15 cellular contexts compared by ENCODE assay signal in genomic region chr3:139642981-139643380, GRCh38.
"Had no signal": no experiment of that assay in that cellular context is flagged by ENCODE, and none has a peak within 500 bp of the region (broad histone marks: within the 10 kb centered on the region; RNA-seq: fewer than 3 reads in every experiment).

No MANE protein-coding gene starts in this region.

- H3K36me3 ChIP-seq: cardiac muscle cell, right lobe of liver, WERI-Rb-1 had no signal

- ATAC-seq: activated naive CD8-positive, alpha-beta T cell treated with anti-CD3 and anti-CD28 coated beads, Interleukin-2, amount 50 U/mL, for 24 hours; esophagus mucosa; right lobe of liver; stimulated activated naive CD8-positive, alpha-beta T cell treated with anti-CD3 and anti-CD28 coated beads, Interleukin-15, amount 100 ng/mL, for 72 hours had no signal

- H3K27ac Mint-ChIP-seq: activated naive CD4-positive, alpha-beta T cell treated with anti-CD3 and anti-CD28 coated beads for 36 hours; activated naive CD8-positive, alpha-beta T cell treated with anti-CD3 and anti-CD28 coated beads, Interleukin-2, amount 50 U/mL, for 24 hours; activated T-helper 2 cell treated with anti-CD3 and anti-CD28 coated beads, Interferon-gamma antibody, Interleukin-2, Interleukin-4, amounts not matched to agents 10 μg/mL and 5 μg/mL and 100 μg/mL, durations not matched to agents 14 hours and 24 hours and 36 hours; nephron progenitor cell; progenitor cell of endocrine pancreas; type B pancreatic cell had no signal

- H3K4me3 Mint-ChIP-seq: activated naive CD4-positive, alpha-beta T cell treated with anti-CD3 and anti-CD28 coated beads for 36 hours; activated naive CD8-positive, alpha-beta T cell treated with anti-CD3 and anti-CD28 coated beads, Interleukin-2, amount 50 U/mL, for 24 hours; nephron progenitor cell; stimulated activated naive CD8-positive, alpha-beta T cell treated with anti-CD3 and anti-CD28 coated beads, Interleukin-15, amount 100 ng/mL, for 72 hours; type B pancreatic cell had no signal

- H3K4me3 ChIP-seq: cardiac muscle cell, right lobe of liver had no signal

- H3K9me3 Mint-ChIP-seq: activated naive CD4-positive, alpha-beta T cell treated with anti-CD3 and anti-CD28 coated beads for 36 hours; activated T-helper 2 cell treated with anti-CD3 and anti-CD28 coated beads, Interferon-gamma antibody, Interleukin-2, Interleukin-4, amounts not matched to agents 10 μg/mL and 5 μg/mL and 100 μg/mL, durations not matched to agents 14 hours and 24 hours and 36 hours; type B pancreatic cell had no signal

- H3K27me3 ChIP-seq: cardiac muscle cell, right lobe of liver had no signal

- H3K4me1 ChIP-seq: right lobe of liver had no signal

- DNase-seq: activated CD4-positive, alpha-beta T cell treated with anti-CD3 and anti-CD28 coated beads, Interleukin-2, amount 50 U/mL, for 48 hours; activated naive CD4-positive, alpha-beta T cell treated with anti-CD3 and anti-CD28 coated beads for 36 hours; activated naive CD8-positive, alpha-beta T cell treated with anti-CD3 and anti-CD28 coated beads, Interleukin-2, amount 50 U/mL, for 24 hours; aorta; hypothalamus; nephron progenitor cell; occipital lobe; right lobe of liver; stimulated activated naive CD8-positive, alpha-beta T cell treated with anti-CD3 and anti-CD28 coated beads, Interleukin-15, amount 100 ng/mL, for 72 hours; WERI-Rb-1 had no signal

- H3K36me3 Mint-ChIP-seq: type B pancreatic cell had no signal

- H3K9me3 ChIP-seq: right lobe of liver had no signal
